In genomic region chr7:113421696-113422330, GRCh38 we compare ENCODE assay signal across 1 cellular context.
TF ChIP-seq lines count a peak whose summit lies in the region.

No MANE protein-coding gene starts in this region.

TF ChIP-seq in K562, 482 proteins besides CTCF, POLR2A, EP300 and RAD21 (continued from another document and continues in another):
- TF ChIP-seq DIDO1 (tag; IDR thresholded peaks at IDR 0.05; ENCODE audit: low read depth) (no peak), MBD1 (CRISPR knock-in tag; IDR thresholded peaks at IDR 0.05) (no peak), SRSF7 (optimal IDR thresholded peaks at IDR 0.05; ENCODE audit: low read depth, low read length) (no peak), ZC3H11A (IDR thresholded peaks at IDR 0.05; ENCODE audit: low read depth, low read length) (peak; percentile 83; the same call in 1 of the 2 replicates), ATF3 (IDR thresholded peaks at IDR 0.05) (no peak), ATF3 (CRISPR knock-in tag; conservative IDR thresholded peaks at IDR 0.05) (no peak), RCOR1 (IDR thresholded peaks at IDR 0.05; ENCODE audit: borderline replicate concordance in 1 of 2, low read depth in 2 of 2, low read length in 2 of 2) (peak in 1 of 2 experiments; percentile 56; a peak in 1 of 4 replicates), ZFP1 (CRISPR knock-in tag; IDR thresholded peaks at IDR 0.05) (no peak), RBM22 (IDR thresholded peaks at IDR 0.05; ENCODE audit: low read depth, low read length, poor library complexity, severe bottlenecking) (no peak), HES1 (IDR thresholded peaks at IDR 0.05; ENCODE audit: low read depth) (no peak), PHF8 (IDR thresholded peaks at IDR 0.05; ENCODE audit: borderline replicate concordance, low read length) (no peak), ZNF165 (CRISPR knock-in tag; IDR thresholded peaks at IDR 0.05; ENCODE audit: borderline replicate concordance) (no peak), ZFP30 (CRISPR knock-in tag; IDR thresholded peaks at IDR 0.05; ENCODE audit: borderline replicate concordance) (no peak), NFATC3 (IDR thresholded peaks at IDR 0.05) (no peak), SREBF2 (CRISPR knock-in tag; IDR thresholded peaks at IDR 0.05) (no peak), ZNF407 (IDR thresholded peaks at IDR 0.05; ENCODE audit: low read depth) (no peak), KDM2B (CRISPR knock-in tag; IDR thresholded peaks at IDR 0.05) (no peak), CREB5 (CRISPR knock-in tag; IDR thresholded peaks at IDR 0.05) (no peak), FOXK2 (conservative IDR thresholded peaks at IDR 0.05 in 1 of 2, IDR thresholded peaks at IDR 0.05 in 1 of 2; ENCODE audit: low read depth in 2 of 2) (peak; percentile 11 to 37; a peak in 2 of 4 replicates), CC2D1A (IDR thresholded peaks at IDR 0.05) (peak; percentile 63), RFX1 (IDR thresholded peaks at IDR 0.05) (no peak), ZNF41 (CRISPR knock-in tag; conservative IDR thresholded peaks at IDR 0.05) (no peak), PURB (CRISPR knock-in tag; IDR thresholded peaks at IDR 0.05; ENCODE audit: low read depth) (no peak), RUNX1 (IDR thresholded peaks at IDR 0.05; ENCODE audit: low read depth) (no peak), ARNT (IDR thresholded peaks at IDR 0.05) (0 out of 4 replicates have a peak, but pooled peaks of 1 of the 2 experiments have one; percentile 16), EHMT2 (IDR thresholded peaks at IDR 0.05) (no peak), ZNF253 (CRISPR knock-in tag; conservative IDR thresholded peaks at IDR 0.05) (no peak), ZNF3 (CRISPR knock-in tag; IDR thresholded peaks at IDR 0.05) (no peak), LEF1 (IDR thresholded peaks at IDR 0.05) (no peak), ZNF184 (CRISPR knock-in tag; IDR thresholded peaks at IDR 0.05) (no peak), YBX1 (IDR thresholded peaks at IDR 0.05) (no peak), SP2 (IDR thresholded peaks at IDR 0.05; ENCODE audit: extremely low read depth, low read depth, low read length, poor library complexity, severe bottlenecking) (no peak), EGR1 (conservative IDR thresholded peaks at IDR 0.05) (no peak), ZNF121 (CRISPR knock-in tag; conservative IDR thresholded peaks at IDR 0.05) (no peak), ZNF518B (CRISPR knock-in tag; IDR thresholded peaks at IDR 0.05) (no peak), NBN (IDR thresholded peaks at IDR 0.05; ENCODE audit: low read depth) (no peak), BMI1 (IDR thresholded peaks at IDR 0.05; ENCODE audit: low read length) (no peak), XRCC5 (IDR thresholded peaks at IDR 0.05; ENCODE audit: low read depth, low read length) (0 out of 2 replicates have a peak, but pooled peaks have one; percentile 30), ARID1B (IDR thresholded peaks at IDR 0.05) (no peak), SMAD2 (IDR thresholded peaks at IDR 0.05; ENCODE audit: low read depth, low read length) (no peak), PML (IDR thresholded peaks at IDR 0.05; ENCODE audit: low read length) (no peak), JUND (IDR thresholded peaks at IDR 0.05; ENCODE audit: borderline replicate concordance, low read depth, low read length) (peak; percentile 31; the same call in 1 of the 2 replicates), JUND (tag; IDR thresholded peaks at IDR 0.05; ENCODE audit: borderline replicate concordance, low read depth, low read length) (no peak), HINFP (tag; conservative IDR thresholded peaks at IDR 0.05; ENCODE audit: low read depth) (no peak), ZNF778 (CRISPR knock-in tag; IDR thresholded peaks at IDR 0.05) (no peak), DEAF1 (CRISPR knock-in tag; IDR thresholded peaks at IDR 0.05) (peak; percentile 90)
